In genomic region chr5:133441166-133441815, GRCh38 we compare ENCODE assay signal across 16 cellular contexts.
A peak's percentile ranks its signal among the peaks of the same experiment; 100 is the strongest.
DNase-seq lines count a peak whose midpoint lies in the region; ATAC-seq and TF ChIP-seq lines count a peak whose summit lies in the region.
"Had no signal": no experiment of that assay in that cellular context is flagged by ENCODE, and none has a peak within 500 bp of the region (broad histone marks: within the 10 kb centered on the region; RNA-seq: fewer than 3 reads in every experiment).

No MANE protein-coding gene starts in this region.

- H3K36me3 Mint-ChIP-seq in activated CD8-positive, alpha-beta memory T cell treated with anti-CD3 and anti-CD28 coated beads, Interleukin-2, amount 10 ng/mL, durations not matched to agents 7 days and 5 days: no peaks in the 10 kb centered on the region
- H3K36me3 Mint-ChIP-seq in activated CD4-positive, alpha-beta T cell treated with anti-CD3 and anti-CD28 coated beads for 36 hours (ENCODE audit: low read depth): no peaks in the 10 kb centered on the region
- H3K36me3 Mint-ChIP-seq: CD14-positive monocyte; CD8-positive, alpha-beta T cell had no signal

- no peak overlapping the region for H3K27ac ChIP-seq in upper lobe of right lung
- H3K27ac ChIP-seq: A549 had no signal

- no peak overlapping the region for H3K27ac Mint-ChIP-seq in activated CD8-positive, alpha-beta memory T cell treated with anti-CD3 and anti-CD28 coated beads, Interleukin-2, amount 10 ng/mL, durations not matched to agents 7 days and 5 days
- no peak overlapping the region for H3K27ac Mint-ChIP-seq in activated CD4-positive, alpha-beta T cell treated with anti-CD3 and anti-CD28 coated beads for 36 hours
- H3K27ac Mint-ChIP-seq: CD14-positive monocyte; CD8-positive, alpha-beta T cell; GM23338 had no signal

- CTCF ChIA-PET in activated CD8-positive, alpha-beta memory T cell treated with anti-CD3 and anti-CD28 coated beads, Interleukin-2, amount 10 ng/mL, durations not matched to agents 7 days and 5 days (lab: Charles Lee): interaction anchor here (1.2 kb wide), 1 partner anchor 18 kb away, joined by 3 read pairs; no protein-coding TSS in a partner anchor
- CTCF ChIA-PET in activated CD4-positive, alpha-beta T cell treated with anti-CD3 and anti-CD28 coated beads for 36 hours (lab: Charles Lee): interaction anchor here (1.0 to 1.5 kb wide), 4 partner anchors 15 to 20 kb away, joined by 3 to 5 read pairs (median 4); no protein-coding TSS in a partner anchor

- H3K9me3 Mint-ChIP-seq in activated CD8-positive, alpha-beta memory T cell treated with anti-CD3 and anti-CD28 coated beads, Interleukin-2, amount 10 ng/mL, durations not matched to agents 7 days and 5 days (ENCODE audit: low read depth): no peaks in the 10 kb centered on the region
- no peaks in the 10 kb centered on the region for H3K9me3 Mint-ChIP-seq in activated CD4-positive, alpha-beta T cell treated with anti-CD3 and anti-CD28 coated beads for 36 hours (ENCODE audit: low read depth)
- H3K9me3 Mint-ChIP-seq: CD8-positive, alpha-beta T cell; GM23338; H9 had no signal

- intact Hi-C loops in upper lobe of right lung (cut with DNase I): no loop called here
- intact Hi-C loops in activated CD4-positive, alpha-beta T cell treated with anti-CD3 and anti-CD28 coated beads for 36 hours (cut with DNase I, micrococcal nuclease): no loop called here

- DNase-seq in activated CD8-positive, alpha-beta memory T cell treated with anti-CD3 and anti-CD28 coated beads, Interleukin-2, amount 10 ng/mL, durations not matched to agents 7 days and 5 days: peak; percentile 30
- no peak for DNase-seq in adipocyte (ENCODE audit: low read depth)
- DNase-seq in islet precursor cell: peak; percentile 41
- DNase-seq in upper lobe of right lung: no peak
- DNase-seq in RPMI8226: no peak
- DNase-seq in activated CD4-positive, alpha-beta T cell treated with anti-CD3 and anti-CD28 coated beads for 36 hours: no peak
- DNase-seq in NCI-H748 (lab: John Stamatoyannopoulos, UW; ENCODE audit: unreplicated experiment): no peak
- DNase-seq: CD8-positive, alpha-beta T cell; COR-L47; DND-41; GDM1; H9 had no signal

- no peaks in the 10 kb centered on the region for H3K4me1 Mint-ChIP-seq in activated CD8-positive, alpha-beta memory T cell treated with anti-CD3 and anti-CD28 coated beads, Interleukin-2, amount 10 ng/mL, durations not matched to agents 7 days and 5 days
- H3K4me1 Mint-ChIP-seq in activated CD4-positive, alpha-beta T cell treated with anti-CD3 and anti-CD28 coated beads for 36 hours: no peaks in the 10 kb centered on the region
- H3K4me1 Mint-ChIP-seq: CD14-positive monocyte had no signal

- POLR2A ChIA-PET in activated CD4-positive, alpha-beta T cell treated with anti-CD3 and anti-CD28 coated beads for 36 hours (lab: Charles Lee): no interaction called here

- H3K4me3 ChIP-seq in adipocyte (ENCODE audit: low read length): no peak overlapping the region
- no peak overlapping the region for H3K4me3 ChIP-seq in upper lobe of right lung
- H3K4me3 ChIP-seq: A549, GM23338 had no signal

- H3K36me3 ChIP-seq in adipocyte (ENCODE audit: control insufficient read depth, insufficient read depth, low read length, severe bottlenecking) (no peaks in the 10 kb centered on the region), upper lobe of right lung (no peaks in the 10 kb centered on the region)

- H3K27me3 ChIP-seq in adipocyte (replicated peaks; ENCODE audit: control insufficient read depth, insufficient read depth, low read length): peaks cover 4% of the 10 kb centered on the region
- H3K27me3 ChIP-seq in upper lobe of right lung: no peaks in the 10 kb centered on the region

- peaks cover 13% of the 10 kb centered on the region for H3K4me1 ChIP-seq in adipocyte (ENCODE audit: control insufficient read depth, insufficient read depth, low read length)
- H3K4me1 ChIP-seq in upper lobe of right lung: no peaks in the 10 kb centered on the region
- H3K4me1 ChIP-seq: A549 had no signal

- H3K9me3 ChIP-seq in adipocyte (ENCODE audit: control insufficient read depth, low read length) (no peaks in the 10 kb centered on the region), upper lobe of right lung (no peaks in the 10 kb centered on the region)
- H3K9me3 ChIP-seq: A549 had no signal

- H3K27me3 Mint-ChIP-seq in activated CD8-positive, alpha-beta memory T cell treated with anti-CD3 and anti-CD28 coated beads, Interleukin-2, amount 10 ng/mL, durations not matched to agents 7 days and 5 days: peaks cover 16% of the 10 kb centered on the region
- H3K27me3 Mint-ChIP-seq in activated CD4-positive, alpha-beta T cell treated with anti-CD3 and anti-CD28 coated beads for 36 hours: peaks cover 5% of the 10 kb centered on the region

- no peak for TF ChIP-seq CTCF in upper lobe of right lung (IDR thresholded peaks at IDR 0.05)

- ATAC-seq in activated CD8-positive, alpha-beta memory T cell treated with anti-CD3 and anti-CD28 coated beads, Interleukin-2, amount 10 ng/mL, durations not matched to agents 7 days and 5 days: no peak
- ATAC-seq in upper lobe of right lung: peak; percentile 6
- ATAC-seq in activated CD4-positive, alpha-beta T cell treated with anti-CD3 and anti-CD28 coated beads for 36 hours: no peak
- ATAC-seq: CD8-positive, alpha-beta T cell; GM23338; HepG2 had no signal

- no peak overlapping the region for H3K4me3 Mint-ChIP-seq in activated CD8-positive, alpha-beta memory T cell treated with anti-CD3 and anti-CD28 coated beads, Interleukin-2, amount 10 ng/mL, durations not matched to agents 7 days and 5 days
- no peak overlapping the region for H3K4me3 Mint-ChIP-seq in activated CD4-positive, alpha-beta T cell treated with anti-CD3 and anti-CD28 coated beads for 36 hours
- H3K4me3 Mint-ChIP-seq: CD14-positive monocyte; CD8-positive, alpha-beta T cell; GM23338; H9 had no signal

- peak overlapping the region; percentile 31 for H3K9ac ChIP-seq in adipocyte (ENCODE audit: low read length)

Comparison
In these comparisons a context has a peak if more than half of its experiments do, and no peak if none do; other contexts are left out.
1. DNase-seq: peak in activated CD8-positive, alpha-beta memory T cell treated with anti-CD3 and anti-CD28 coated beads, Interleukin-2, amount 10 ng/mL, durations not matched to agents 7 days and 5 days (single experiment) and islet precursor cell (single experiment); none in adipocyte (single experiment), upper lobe of right lung (single experiment), RPMI8226 (single experiment), activated CD4-positive, alpha-beta T cell treated with anti-CD3 and anti-CD28 coated beads for 36 hours (single experiment) and NCI-H748 (single experiment).